ENCODE assay signal across 19 cellular contexts in the genomic region with DNA sequence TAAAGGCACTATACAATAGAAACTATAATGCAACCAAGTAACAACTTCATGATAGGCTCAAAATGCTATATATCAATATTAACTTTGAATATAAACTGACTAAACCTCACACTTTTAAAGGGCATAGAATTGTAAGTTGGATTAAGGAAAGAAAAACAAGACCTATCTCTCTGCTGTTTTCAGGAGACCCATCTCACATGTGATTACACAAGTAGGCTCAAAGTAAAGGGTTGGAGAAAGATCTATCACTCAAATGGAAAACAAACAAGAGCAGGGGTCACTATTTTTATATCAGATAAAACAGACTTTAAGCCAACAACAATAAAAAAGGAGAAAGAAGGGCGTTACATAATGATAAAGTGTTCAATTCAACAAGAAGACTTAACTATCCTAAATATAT.
"Had no signal": no experiment of that assay in that cellular context is flagged by ENCODE, and none has a peak within 500 bp of the region (broad histone marks: within the 10 kb centered on the region; RNA-seq: fewer than 3 reads in every experiment).

No MANE protein-coding gene starts in this region.

- H3K27ac Mint-ChIP-seq: IgD-negative memory B cell had no signal

- H3K4me3 Mint-ChIP-seq: IgD-negative memory B cell had no signal

- FAIRE-seq: HTR-8/SVneo, K562, RCC 7860 had no signal

- H3K27me3 Mint-ChIP-seq: IgD-negative memory B cell had no signal

- ATAC-seq: K562 had no signal

- H3K9me3 Mint-ChIP-seq: IgD-negative memory B cell had no signal

- DNase-seq: NCI-H1092, NCI-H1105 treated with DMSO at 0.1 percent for 48 hours, NCI-H1417 treated with DMSO at 0.1 percent for 48 hours, NCI-H146, NCI-H1694 treated with DMSO at 0.1 percent for 48 hours, NCI-H1930, NCI-H2081, NCI-H2107, NCI-H2227 treated with DMSO at 0.1 percent for 48 hours, NCI-H524, NCI-H526 treated with DMSO at 0.1 percent for 48 hours, NCI-H748 treated with DMSO at 0.1 percent for 48 hours, Right ventricle myocardium superior, RPMI8226, SIG-M5 had no signal
